11 cellular contexts compared by ENCODE assay signal in genomic region chr5:171975262-171975876, GRCh38. TPM values are rescaled to one million over a fixed set of nuclear protein-coding genes. Genes with fewer than 3 reads are reported as not detected.
DNase-seq lines count a peak whose midpoint lies in the region; ATAC-seq and TF ChIP-seq lines count a peak whose summit lies in the region.
"Had no signal": no experiment of that assay in that cellular context is flagged by ENCODE, and none has a peak within 500 bp of the region (broad histone marks: within the 10 kb centered on the region; RNA-seq: fewer than 3 reads in every experiment).

No MANE protein-coding gene starts in this region.

- peak; percentile 9 for DNase-seq in A172 (ENCODE audit: low spot score)
- DNase-seq in HEK293T (ENCODE audit: extremely low spot score): peak; percentile 39
- DNase-seq in astrocyte of the cerebellum (ENCODE audit: low read depth): peak; percentile 73
- DNase-seq in iris pigment epithelial cell (ENCODE audit: low read depth): peak; percentile 77
- no peak for DNase-seq in cerebellar cortex (ENCODE audit: low spot score)
- no peak for DNase-seq in activated CD4-positive, alpha-beta T cell treated with anti-CD3 and anti-CD28 coated beads for 1 hour
- no peak for DNase-seq in dorsolateral prefrontal cortex
- DNase-seq: NCI-H774, T-helper 2 cell had no signal

- in situ Hi-C loops in astrocyte of the cerebellum (cut with HindIII; ENCODE audit: low sequenced_read_pairs): no loop called here

- POLR2A ChIA-PET in HEK293T (lab: Yijun Ruan, JAX): no interaction called here

- CTCF ChIA-PET in HEK293T (lab: Yijun Ruan, JAX): no interaction called here

- ATAC-seq in GM21447 (IDR thresholded peaks at IDR 0.05; ENCODE audit: unreplicated experiment): no peak

- no peaks in the 10 kb centered on the region for H3K27me3 ChIP-seq in dorsolateral prefrontal cortex
- H3K27me3 ChIP-seq: BLaER1 treated with 17β-estradiol and CSF1 and Interleukin-3, amounts not matched to agents 10 nM and 100 nM had no signal

- intact Hi-C loops in dorsolateral prefrontal cortex (cut with DNase I): no loop called here

- TF ChIP-seq CTCF in astrocyte of the cerebellum (IDR thresholded peaks at IDR 0.05; ENCODE audit: low read depth, low read length, missing control alignments) (no peak), dorsolateral prefrontal cortex (IDR thresholded peaks at IDR 0.05 in 54 of 56, conservative IDR thresholded peaks at IDR 0.05 in 2 of 56; ENCODE audit: low read depth in 1 of 56, partially characterized antibody in 56 of 56) (no peak)

- H3K4me3 ChIP-seq in astrocyte of the cerebellum (ENCODE audit: low read depth, low read length) (no peak overlapping the region), dorsolateral prefrontal cortex (no peak overlapping the region)
- H3K4me3 ChIP-seq: BLaER1 treated with 17β-estradiol and CSF1 and Interleukin-3, amounts not matched to agents 10 nM and 100 nM had no signal

- no peak overlapping the region for H3K27ac ChIP-seq in dorsolateral prefrontal cortex

TF ChIP-seq in HEK293T, 16 proteins besides CTCF, POLR2A, EP300 and RAD21:
- TF ChIP-seq PKNOX1 (IDR thresholded peaks at IDR 0.05) (no peak), FOXA1 (IDR thresholded peaks at IDR 0.05) (no peak), ELF4 (IDR thresholded peaks at IDR 0.05) (no peak), FOXM1 (IDR thresholded peaks at IDR 0.05; ENCODE audit: borderline replicate concordance) (no peak), LEF1 (IDR thresholded peaks at IDR 0.05; ENCODE audit: borderline replicate concordance) (no peak)

RNA-seq across cellular contexts. Expression of gene FBXW11, which starts 31.1 kb away (rescaled TPM):
- 90.2 and 106 TPM in 2 replicates for total RNA-seq in A172 (2014; rRNA removed; shearing (Covaris generic))
- 100 to 1,000 TPM in 107 of 120 experiments, 10 to 100 TPM in 13; 88.4 to 136 (median 113) TPM for total RNA-seq in dorsolateral prefrontal cortex

Comparison
In these comparisons a context has a peak if more than half of its experiments do, and no peak if none do; other contexts are left out.
1. DNase-seq: peak in A172 (single experiment), HEK293T (single experiment), astrocyte of the cerebellum (single experiment) and iris pigment epithelial cell (single experiment); none in cerebellar cortex (single experiment), activated CD4-positive, alpha-beta T cell treated with anti-CD3 and anti-CD28 coated beads for 1 hour (single experiment) and dorsolateral prefrontal cortex (0 of 10).